In the genomic region with DNA sequence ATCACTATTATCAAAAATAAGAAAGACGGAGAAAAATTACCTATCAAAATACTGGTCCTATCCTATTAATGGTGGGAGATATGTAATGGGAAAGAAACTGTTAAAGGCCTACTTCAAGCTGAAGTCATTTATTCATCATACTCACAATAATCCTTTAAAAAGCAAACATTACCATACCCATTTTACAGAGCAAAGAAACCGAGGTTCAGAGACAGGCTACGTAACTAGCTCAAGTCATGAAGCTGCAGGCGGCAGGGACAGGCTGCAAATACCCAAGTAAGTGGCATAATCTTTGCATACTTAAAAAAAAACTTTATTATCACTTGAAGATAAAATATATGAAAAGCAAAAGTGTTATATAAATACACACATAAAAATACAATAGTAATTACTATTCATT, we compare ENCODE assay signal across 14 cellular contexts. TPM values are rescaled to one million over a fixed set of nuclear protein-coding genes. Genes with fewer than 3 reads are reported as not detected.
DNase-seq lines count a peak whose midpoint lies in the region; ATAC-seq, FAIRE-seq and TF ChIP-seq lines count a peak whose summit lies in the region.
"Had no signal": no experiment of that assay in that cellular context is flagged by ENCODE, and none has a peak within 500 bp of the region (broad histone marks: within the 10 kb centered on the region; RNA-seq: fewer than 3 reads in every experiment).

No MANE protein-coding gene starts in this region.

- ATAC-seq in Right ventricle myocardium superior (ENCODE audit: poor library complexity): no peak
- no peak for ATAC-seq in pancreas
- ATAC-seq in GM21360 (IDR thresholded peaks at IDR 0.05; ENCODE audit: unreplicated experiment): no peak
- no peak for ATAC-seq in omental fat pad (ENCODE audit: low FRiP score)
- ATAC-seq in HG03095 (IDR thresholded peaks at IDR 0.05; ENCODE audit: unreplicated experiment): no peak

- DNase-seq in left ventricle myocardium inferior (no peak), Right ventricle myocardium superior (no peak), esophagus squamous epithelium (lab: John Stamatoyannopoulos, UW) (no peak), pancreas (no peak), omental fat pad (ENCODE audit: low spot score) (no peak)
- DNase-seq in stimulated activated CD4-positive, alpha-beta T cell treated with anti-CD3 and anti-CD28 coated beads, Interleukin-12 subunit alpha, Interleukin-12 subunit beta, amount 100 ng/mL, for 4 hours: no peak
- DNase-seq: activated effector memory CD4-positive, alpha-beta T cell treated with Interleukin-2 at 50 U/mL for 16 hours; COR-L47; kidney; NCI-H1417; stimulated activated naive CD4-positive, alpha-beta T cell treated with Interleukin-2 at 50 U/mL for 16 hours; WERI-Rb-1 had no signal

- peak overlapping the region; percentile 95 for H3K27ac ChIP-seq in left ventricle myocardium inferior (replicated peaks)
- H3K27ac ChIP-seq in esophagus squamous epithelium: peak overlapping the region in 3 of 4 donors; percentile 25 to 94 (median 91)
- peak overlapping the region; percentile 72 to 91 (median 86) for H3K27ac ChIP-seq in pancreas
- H3K27ac ChIP-seq: WERI-Rb-1 had no signal

- H3K27me3 ChIP-seq in left ventricle myocardium inferior (ENCODE audit: low read depth) (no peaks in the 10 kb centered on the region), esophagus squamous epithelium (no peaks in the 10 kb centered on the region), pancreas (no peaks in the 10 kb centered on the region)

- H3K4me3 ChIP-seq in left ventricle myocardium inferior: peak overlapping the region; percentile 93
- peak overlapping the region in 2 of 4 donors; percentile 95 to 97 for H3K4me3 ChIP-seq in esophagus squamous epithelium
- peak overlapping the region in 2 of 4 donors; percentile 76 to 89 for H3K4me3 ChIP-seq in pancreas

- no peaks in the 10 kb centered on the region for H3K9me3 ChIP-seq in left ventricle myocardium inferior (replicated peaks)
- no peaks in the 10 kb centered on the region for H3K9me3 ChIP-seq in esophagus squamous epithelium
- no peaks in the 10 kb centered on the region for H3K9me3 ChIP-seq in pancreas

- 74 to 87% methylated on average over 4 of the region's 4 CpGs for WGBS in esophagus squamous epithelium, 2 donors
- 36 to 39% methylated on average over 4 of the region's 4 CpGs for WGBS in pancreas, 2 donors

- no peak for FAIRE-seq in pancreas (lab: Jason Lieb, UNC)
- FAIRE-seq: kidney had no signal

- H3K4me1 ChIP-seq in left ventricle myocardium inferior: peaks cover 57% of the 10 kb centered on the region
- peaks cover 11 to 34% (median 13%) of the 10 kb centered on the region in 3 donors for H3K4me1 ChIP-seq in esophagus squamous epithelium
- H3K4me1 ChIP-seq in pancreas: peaks cover 18 to 43% (median 34%) of the 10 kb centered on the region in 3 donors

- no peak for TF ChIP-seq POLR2A in esophagus squamous epithelium (IDR thresholded peaks at IDR 0.05)

- intact Hi-C loops in left ventricle myocardium inferior (cut with micrococcal nuclease) (no loop called here), Right ventricle myocardium superior (cut with DNase I) (loop anchor here (10.0 kb wide), 1 partner anchor 75 kb away; no protein-coding TSS in a partner anchor), esophagus squamous epithelium (cut with DNase I) (no loop called here), pancreas (cut with DNase I) (no loop called here)

- TF ChIP-seq CTCF in left ventricle myocardium inferior (IDR thresholded peaks at IDR 0.05; ENCODE audit: borderline replicate concordance) (no peak), esophagus squamous epithelium (IDR thresholded peaks at IDR 0.05) (no peak), pancreas (IDR thresholded peaks at IDR 0.05) (no peak), omental fat pad (IDR thresholded peaks at IDR 0.05) (no peak)

- H3K36me3 ChIP-seq in left ventricle myocardium inferior: no peaks in the 10 kb centered on the region
- no peaks in the 10 kb centered on the region for H3K36me3 ChIP-seq in esophagus squamous epithelium
- no peaks in the 10 kb centered on the region for H3K36me3 ChIP-seq in pancreas
- H3K36me3 ChIP-seq: WERI-Rb-1 had no signal

RNA-seq across cellular contexts. Expression of gene RALGAPA2, which starts 2.6 kb away (rescaled TPM):
- 21.0 TPM for total RNA-seq in left ventricle myocardium inferior
- 15.5 TPM for total RNA-seq in Right ventricle myocardium superior
- total RNA-seq in esophagus squamous epithelium: 10 to 100 TPM; 13.3 to 29.8 (median 23.6) TPM
- total RNA-seq in pancreas: 10 to 100 TPM; 21.3 to 41.7 (median 26.3) TPM
- 10 to 100 TPM in 1 of 2 donors, 1 to 10 TPM in 1; 9.6 to 10.2 TPM for polyA plus RNA-seq in pancreas
- total RNA-seq in omental fat pad: 100 to 1,000 TPM in 1 of 4 donors, 10 to 100 TPM in 3; 35.1 to 109 (median 59.6) TPM
